11 cellular contexts compared by ENCODE assay signal in the genomic region with DNA sequence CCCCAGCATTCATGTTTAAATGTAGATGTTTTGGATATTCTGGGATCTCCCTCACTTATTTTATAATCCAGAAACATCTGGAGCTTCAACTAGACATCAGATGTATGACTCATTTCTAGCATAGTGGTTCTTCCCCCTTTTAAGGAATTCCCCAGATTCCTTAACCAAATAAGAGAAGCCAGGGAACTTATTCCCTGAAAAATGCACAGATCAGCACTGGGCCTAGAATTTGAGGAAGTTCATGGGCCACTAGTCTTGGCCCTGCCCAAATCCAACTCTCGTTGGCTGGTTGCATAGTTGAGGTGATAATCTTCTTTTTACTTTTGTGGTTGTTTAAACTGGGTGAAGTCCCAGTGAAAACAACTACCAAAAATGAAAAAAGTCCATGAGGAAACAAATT. TPM values are rescaled to one million over a fixed set of nuclear protein-coding genes. Genes with fewer than 3 reads are reported as not detected.
DNase-seq lines count a peak whose midpoint lies in the region; ATAC-seq and TF ChIP-seq lines count a peak whose summit lies in the region.
"Had no signal": no experiment of that assay in that cellular context is flagged by ENCODE, and none has a peak within 500 bp of the region (broad histone marks: within the 10 kb centered on the region; RNA-seq: fewer than 3 reads in every experiment).

No MANE protein-coding gene starts in this region.

- H3K27me3 Mint-ChIP-seq in activated CD4-positive, alpha-beta T cell treated with anti-CD3 and anti-CD28 coated beads for 36 hours: no peaks in the 10 kb centered on the region
- H3K27me3 Mint-ChIP-seq: naive B cell had no signal

- peak; percentile 36 for ATAC-seq in activated CD4-positive, alpha-beta T cell treated with anti-CD3 and anti-CD28 coated beads for 36 hours
- ATAC-seq in heart right ventricle: peak in 7 of 8 donors; percentile 24 to 71 (median 54)
- ATAC-seq in GM18498 (IDR thresholded peaks at IDR 0.05; ENCODE audit: unreplicated experiment): no peak
- no peak for ATAC-seq in GM21515 (IDR thresholded peaks at IDR 0.05; ENCODE audit: unreplicated experiment)

- CTCF ChIA-PET in activated CD4-positive, alpha-beta T cell treated with anti-CD3 and anti-CD28 coated beads for 36 hours (lab: Charles Lee): interaction anchor here (0.7 to 1.5 kb wide), 3 partner anchors 11 to 83 kb away, joined by 4 read pairs; no protein-coding TSS in a partner anchor

- H3K27ac ChIP-seq in heart right ventricle: peak overlapping the region in 6 of 10 donors; percentile 5 to 80 (median 54)
- H3K27ac ChIP-seq in transverse colon: peak overlapping the region; percentile 11 to 62 (median 60)
- H3K27ac ChIP-seq: 22Rv1 had no signal

- H3K4me1 Mint-ChIP-seq in activated CD4-positive, alpha-beta T cell treated with anti-CD3 and anti-CD28 coated beads for 36 hours: peaks cover 30% of the 10 kb centered on the region

- no peaks in the 10 kb centered on the region for H3K9me3 Mint-ChIP-seq in activated CD4-positive, alpha-beta T cell treated with anti-CD3 and anti-CD28 coated beads for 36 hours (ENCODE audit: low read depth)
- H3K9me3 Mint-ChIP-seq: naive B cell had no signal

- no peak for TF ChIP-seq EP300 in transverse colon (IDR thresholded peaks at IDR 0.05; ENCODE audit: low read depth)

- no peaks in the 10 kb centered on the region for H3K9me3 ChIP-seq in adipocyte (ENCODE audit: control insufficient read depth, low read length)
- no peaks in the 10 kb centered on the region for H3K9me3 ChIP-seq in heart right ventricle
- no peaks in the 10 kb centered on the region for H3K9me3 ChIP-seq in transverse colon

- H3K4me3 Mint-ChIP-seq in activated CD4-positive, alpha-beta T cell treated with anti-CD3 and anti-CD28 coated beads for 36 hours: no peak overlapping the region

- TF ChIP-seq CTCF in heart right ventricle (IDR thresholded peaks at IDR 0.05): no peak
- TF ChIP-seq CTCF in transverse colon (IDR thresholded peaks at IDR 0.05): no peak
- no peak for TF ChIP-seq CTCF in GM10266 (IDR thresholded peaks at IDR 0.05; ENCODE audit: control insufficient read depth, insufficient read depth, low read depth, missing control alignments)

- H3K27me3 ChIP-seq in adipocyte (replicated peaks; ENCODE audit: control insufficient read depth, insufficient read depth, low read length): no peaks in the 10 kb centered on the region
- H3K27me3 ChIP-seq in heart right ventricle: no peaks in the 10 kb centered on the region
- no peaks in the 10 kb centered on the region for H3K27me3 ChIP-seq in transverse colon

- TF ChIP-seq POLR2A in transverse colon (IDR thresholded peaks at IDR 0.05): no peak

- H3K9ac ChIP-seq in adipocyte (ENCODE audit: low read length): no peak overlapping the region

- DNase-seq in activated CD4-positive, alpha-beta T cell treated with anti-CD3 and anti-CD28 coated beads for 36 hours: no peak
- no peak for DNase-seq in activated CD4-positive, alpha-beta T cell treated with anti-CD3 and anti-CD28 coated beads, Interleukin-2, amount 50 U/mL, for 4 hours
- peak; percentile 80 for DNase-seq in adipocyte (ENCODE audit: low read depth)
- no peak for DNase-seq in heart right ventricle
- no peak for DNase-seq in transverse colon
- DNase-seq in GM10266 (ENCODE audit: extremely low spot score): no peak
- DNase-seq: naive B cell, NCI-H446 treated with DMSO at 0.1 percent for 48 hours had no signal

- POLR2A ChIA-PET in activated CD4-positive, alpha-beta T cell treated with anti-CD3 and anti-CD28 coated beads for 36 hours (lab: Charles Lee): no interaction called here

- 52 to 68% methylated on average over 1 of the region's 1 CpG for WGBS in heart right ventricle, 2 donors
- WGBS in transverse colon (ENCODE audit: low coverage in 1 of 2), 2 donors: 50% methylated on average over 1 of the region's 1 CpG; no CpG with 5 or more reads in 1 of the 2 donors

- H3K36me3 ChIP-seq in adipocyte (ENCODE audit: control insufficient read depth, insufficient read depth, low read length, severe bottlenecking) (peaks cover 12% of the 10 kb centered on the region), heart right ventricle (peaks cover 0 to 53% (median 0%) of the 10 kb centered on the region in 9 donors), transverse colon (no peaks in the 10 kb centered on the region)

- intact Hi-C loops in activated CD4-positive, alpha-beta T cell treated with anti-CD3 and anti-CD28 coated beads for 36 hours (cut with DNase I, micrococcal nuclease): no loop called here
- intact Hi-C loops in heart right ventricle (cut with DNase I): no loop called here
- intact Hi-C loops in transverse colon (cut with DNase I; ENCODE audit: low total_unique reads): no loop called here

- H3K4me1 ChIP-seq in adipocyte (ENCODE audit: control insufficient read depth, insufficient read depth, low read length): peaks cover 38% of the 10 kb centered on the region
- H3K4me1 ChIP-seq in heart right ventricle: peaks cover 0 to 69% (median 29%) of the 10 kb centered on the region in 9 donors
- peaks cover 8 to 24% (median 15%) of the 10 kb centered on the region in 4 donors for H3K4me1 ChIP-seq in transverse colon

- peak overlapping the region; percentile 35 for H3K27ac Mint-ChIP-seq in activated CD4-positive, alpha-beta T cell treated with anti-CD3 and anti-CD28 coated beads for 36 hours

- H3K4me3 ChIP-seq in adipocyte (ENCODE audit: low read length): no peak overlapping the region
- H3K4me3 ChIP-seq in heart right ventricle: no peak overlapping the region
- no peak overlapping the region for H3K4me3 ChIP-seq in transverse colon

- in situ Hi-C loops in transverse colon (cut with MboI; ENCODE audit: low pct_ligation_motif_present in 1 of 4, low pct_unique_long_range_greater_than_20kb in 1 of 4, low sequenced_read_pairs in 3 of 4): loop anchor here in 1 of 4 donors (5.0 kb wide), 1 partner anchor 50 kb away; no protein-coding TSS in a partner anchor

- peaks cover 52% of the 10 kb centered on the region for H3K36me3 Mint-ChIP-seq in activated CD4-positive, alpha-beta T cell treated with anti-CD3 and anti-CD28 coated beads for 36 hours (ENCODE audit: low read depth)

RNA-seq across cellular contexts. Expression of a gene that starts 20.4 kb away (rescaled TPM):
- total RNA-seq in activated CD4-positive, alpha-beta T cell treated with anti-CD3 and anti-CD28 coated beads for 36 hours: not detected
- total RNA-seq in heart right ventricle (10 to 100 TPM in 3 of 10 donors, 1 to 10 TPM in 4, under 1 TPM in 3; 0.32 to 99.0 (median 2.2) TPM), transverse colon (10 to 100 TPM in 2 of 4 donors, 1 to 10 TPM in 2; 3.4 to 71.5 (median 30.2) TPM)
- 10 to 100 TPM in 1 of 2 donors, 1 to 10 TPM in 1; 5.4 to 23.3 TPM for polyA plus RNA-seq in heart right ventricle

RNA-seq across cellular contexts. Expression of a gene that starts 39.4 kb away (rescaled TPM):
- 10 to 100 TPM; 12.5 to 13.9 TPM for total RNA-seq in activated CD4-positive, alpha-beta T cell treated with anti-CD3 and anti-CD28 coated beads for 36 hours
- total RNA-seq in heart right ventricle: 10 to 100 TPM in 1 of 10 donors, 1 to 10 TPM in 9; 2.5 to 10.0 (median 3.2) TPM
- polyA plus RNA-seq in heart right ventricle: 1 to 10 TPM; 3.4 to 5.6 TPM
- total RNA-seq in transverse colon: 10 to 100 TPM; 22.2 to 55.8 (median 24.4) TPM

Comparison
In these comparisons a context has a peak if more than half of its experiments do, and no peak if none do; other contexts are left out.
1. ATAC-seq: peak in activated CD4-positive, alpha-beta T cell treated with anti-CD3 and anti-CD28 coated beads for 36 hours (single experiment) and heart right ventricle (7 of 8); none in GM18498 (single experiment) and GM21515 (single experiment).